25 cellular contexts compared by ENCODE assay signal in genomic region chr5:106876298-106876622, GRCh38.
"Had no signal": no experiment of that assay in that cellular context is flagged by ENCODE, and none has a peak within 500 bp of the region (broad histone marks: within the 10 kb centered on the region; RNA-seq: fewer than 3 reads in every experiment).

No MANE protein-coding gene starts in this region.

- H3K4me1 Mint-ChIP-seq: activated CD4-positive, alpha-beta T cell treated with anti-CD3 and anti-CD28 coated beads, Interleukin-2, amount 10 ng/mL, durations not matched to agents 24 days and 14 days; activated naive CD4-positive, alpha-beta T cell treated with anti-CD3 and anti-CD28 coated beads, Interleukin-2, amount 50 U/mL, for 24 hours; activated naive CD8-positive, alpha-beta T cell treated with anti-CD3 and anti-CD28 coated beads, Interleukin-2, amount 10 ng/mL, durations not matched to agents 7 days and 5 days had no signal

- H3K9me3 Mint-ChIP-seq: activated CD4-positive, alpha-beta T cell treated with anti-CD3 and anti-CD28 coated beads, Interleukin-2, amount 10 ng/mL, durations not matched to agents 24 days and 14 days; activated naive CD4-positive, alpha-beta T cell treated with anti-CD3 and anti-CD28 coated beads, Interleukin-2, amount 50 U/mL, for 24 hours; activated naive CD8-positive, alpha-beta T cell treated with anti-CD3 and anti-CD28 coated beads, Interleukin-2, amount 10 ng/mL, durations not matched to agents 7 days and 5 days; activated T-helper 2 cell treated with anti-CD3 and anti-CD28 coated beads, Interferon-gamma antibody, Interleukin-2, Interleukin-4, amounts not matched to agents 10 μg/mL and 5 μg/mL and 100 μg/mL, durations not matched to agents 14 hours and 24 hours and 36 hours; T-helper 2 cell treated with Interferon-gamma antibody and Interleukin-4, amounts not matched to agents 5 μg/mL and 100 μg/mL, for 36 hours had no signal

- H3K36me3 Mint-ChIP-seq: activated naive CD4-positive, alpha-beta T cell treated with anti-CD3 and anti-CD28 coated beads, Interleukin-2, amount 50 U/mL, for 24 hours; activated naive CD8-positive, alpha-beta T cell treated with anti-CD3 and anti-CD28 coated beads, Interleukin-2, amount 10 ng/mL, durations not matched to agents 7 days and 5 days had no signal

- H3K27ac ChIP-seq: body of pancreas, breast epithelium, SJCRH30, SK-N-MC had no signal

- H3K4me3 ChIP-seq: body of pancreas, breast epithelium, MG63, SJCRH30, SK-N-MC had no signal

- H3K36me3 ChIP-seq: breast epithelium, MG63, SJCRH30 had no signal

- DNase-seq: activated CD4-positive, alpha-beta T cell treated with anti-CD3 and anti-CD28 coated beads, Interleukin-2, amount 50 U/mL, for 4 hours; activated CD8-positive, alpha-beta T cell treated with anti-CD3 and anti-CD28 coated beads, Interleukin-2, amount 10 ng/mL, durations not matched to agents 7 days and 5 days; activated gamma-delta T cell; activated naive CD4-positive, alpha-beta T cell treated with Interleukin-2 at 50 U/mL for 16 hours; activated naive CD8-positive, alpha-beta T cell treated with anti-CD3 and anti-CD28 coated beads, Interleukin-2, amount 10 ng/mL, durations not matched to agents 7 days and 5 days; activated T-cell treated with anti-CD3 and anti-CD28 coated beads, Interleukin-2, amount 50 U/mL, for 24 hours; central memory CD4-positive, alpha-beta T cell; Kasumi-1; NCI-H1048; NCI-H1105 treated with DMSO at 0.1 percent for 48 hours; NCI-H1436; NCI-H1694; NCI-H1930; NCI-H2081 treated with DMSO at 0.1 percent for 48 hours; NCI-H345; NCI-H524 treated with DMSO at 0.1 percent for 48 hours had no signal

- ATAC-seq: activated CD8-positive, alpha-beta T cell treated with anti-CD3 and anti-CD28 coated beads, Interleukin-2, amount 10 ng/mL, durations not matched to agents 7 days and 5 days had no signal

- H3K27me3 Mint-ChIP-seq: activated CD4-positive, alpha-beta T cell treated with anti-CD3 and anti-CD28 coated beads, Interleukin-2, amount 10 ng/mL, durations not matched to agents 24 days and 14 days; activated naive CD4-positive, alpha-beta T cell treated with anti-CD3 and anti-CD28 coated beads, Interleukin-2, amount 50 U/mL, for 24 hours; activated naive CD8-positive, alpha-beta T cell treated with anti-CD3 and anti-CD28 coated beads, Interleukin-2, amount 10 ng/mL, durations not matched to agents 7 days and 5 days; activated T-cell treated with anti-CD3 and anti-CD28 coated beads, Interleukin-2, amount 50 U/mL, for 24 hours had no signal

- H3K4me3 Mint-ChIP-seq: activated CD4-positive, alpha-beta T cell treated with anti-CD3 and anti-CD28 coated beads, Interleukin-2, amount 10 ng/mL, durations not matched to agents 24 days and 14 days; activated CD8-positive, alpha-beta T cell treated with anti-CD3 and anti-CD28 coated beads, Interleukin-2, amount 10 ng/mL, durations not matched to agents 7 days and 5 days; activated naive CD4-positive, alpha-beta T cell treated with anti-CD3 and anti-CD28 coated beads, Interleukin-2, amount 50 U/mL, for 24 hours; activated naive CD8-positive, alpha-beta T cell treated with anti-CD3 and anti-CD28 coated beads, Interleukin-2, amount 10 ng/mL, durations not matched to agents 7 days and 5 days; activated T-cell treated with anti-CD3 and anti-CD28 coated beads, Interleukin-2, amount 50 U/mL, for 24 hours; T-helper 2 cell treated with Interferon-gamma antibody and Interleukin-4, amounts not matched to agents 5 μg/mL and 100 μg/mL, for 36 hours had no signal

- H3K27me3 ChIP-seq: body of pancreas, breast epithelium, MG63, SJCRH30 had no signal

- H3K27ac Mint-ChIP-seq: activated CD4-positive, alpha-beta T cell treated with anti-CD3 and anti-CD28 coated beads, Interleukin-2, amount 10 ng/mL, durations not matched to agents 24 days and 14 days; activated CD8-positive, alpha-beta T cell treated with anti-CD3 and anti-CD28 coated beads, Interleukin-2, amount 10 ng/mL, durations not matched to agents 7 days and 5 days; activated naive CD4-positive, alpha-beta T cell treated with anti-CD3 and anti-CD28 coated beads, Interleukin-2, amount 50 U/mL, for 24 hours; activated naive CD8-positive, alpha-beta T cell treated with anti-CD3 and anti-CD28 coated beads, Interleukin-2, amount 10 ng/mL, durations not matched to agents 7 days and 5 days; activated T-cell treated with anti-CD3 and anti-CD28 coated beads, Interleukin-2, amount 50 U/mL, for 24 hours; activated T-helper 2 cell treated with anti-CD3 and anti-CD28 coated beads, Interferon-gamma antibody, Interleukin-2, Interleukin-4, amounts not matched to agents 10 μg/mL and 5 μg/mL and 100 μg/mL, durations not matched to agents 14 hours and 24 hours and 36 hours; T-helper 2 cell treated with Interferon-gamma antibody and Interleukin-4, amounts not matched to agents 5 μg/mL and 100 μg/mL, for 36 hours had no signal

- H3K4me1 ChIP-seq: body of pancreas, breast epithelium, SJCRH30 had no signal

- H3K9me3 ChIP-seq: body of pancreas had no signal
